ENCODE assay signal across 30 cellular contexts in genomic region chr9:12681620-12682019, GRCh38. TPM values are rescaled to one million over a fixed set of nuclear protein-coding genes. Genes with fewer than 3 reads are reported as not detected.
DNase-seq lines count a peak whose midpoint lies in the region; ATAC-seq, FAIRE-seq and TF ChIP-seq lines count a peak whose summit lies in the region.
"Had no signal": no experiment of that assay in that cellular context is flagged by ENCODE, and none has a peak within 500 bp of the region (broad histone marks: within the 10 kb centered on the region; RNA-seq: fewer than 3 reads in every experiment).

No MANE protein-coding gene starts in this region.

- H3K4me3 ChIP-seq in IMR-90 (ENCODE audit: insufficient read depth, low read depth, low read length) = no peak overlapping the region
- H3K4me3 ChIP-seq in astrocyte (ENCODE audit: insufficient read depth, low read depth, low read length) = no peak overlapping the region
- H3K4me3 ChIP-seq in dorsolateral prefrontal cortex = no peak overlapping the region
- H3K4me3 ChIP-seq: body of pancreas, colonic mucosa, heart right ventricle, left ventricle myocardium inferior, Peyer's patch, SJSA1, vagina had no signal

- no peak overlapping the region for H2BK15ac ChIP-seq in IMR-90 (ENCODE audit: low read depth, low read length)

- H4K8ac ChIP-seq in IMR-90 (ENCODE audit: low read depth in 2 of 2, low read length in 2 of 2) = no peak overlapping the region

- H3K9me1 ChIP-seq in IMR-90 (ENCODE audit: insufficient read depth, low read length) = peaks cover 2% of the 10 kb centered on the region; the same call in 1 of the 2 replicates

- no peak overlapping the region for H4K5ac ChIP-seq in IMR-90 (ENCODE audit: low read depth, low read length)

- TF ChIP-seq RAD21 in IMR-90 (IDR thresholded peaks at IDR 0.05; ENCODE audit: low read length) = no peak

- no peak overlapping the region for H4K91ac ChIP-seq in IMR-90 (ENCODE audit: insufficient read depth, low read depth, low read length)

- no peak overlapping the region for H3K56ac ChIP-seq in IMR-90 (ENCODE audit: extremely low read depth, insufficient read depth, low read length)

- dilution Hi-C loops in IMR-90 (cut with HindIII; ENCODE audit: low sequenced_read_pairs, unreplicated experiment) = no loop called here

- H2BK5ac ChIP-seq in IMR-90 (ENCODE audit: low read depth, low read length, poor library complexity, severe bottlenecking) = no peak overlapping the region

- H2BK20ac ChIP-seq in IMR-90 (ENCODE audit: low read depth, low read length) = no peak overlapping the region

- H3K4me1 ChIP-seq in IMR-90 (ENCODE audit: control insufficient read depth, insufficient read depth, low read length) (peaks cover 7% of the 10 kb centered on the region; the same call in 1 of the 2 replicates), astrocyte (ENCODE audit: insufficient read depth, low read length) (peaks cover 11% of the 10 kb centered on the region), foreskin keratinocyte (peaks cover 9% of the 10 kb centered on the region)
- H3K4me1 ChIP-seq: body of pancreas, colonic mucosa, heart right ventricle, left ventricle myocardium inferior, parathyroid adenoma, Peyer's patch, vagina had no signal

- H3K27me3 ChIP-seq in IMR-90 (ENCODE audit: control insufficient read depth, insufficient read depth, low read length) = no peaks in the 10 kb centered on the region
- H3K27me3 ChIP-seq in astrocyte (ENCODE audit: insufficient read depth, low read length) = no peaks in the 10 kb centered on the region
- no peaks in the 10 kb centered on the region for H3K27me3 ChIP-seq in foreskin keratinocyte
- H3K27me3 ChIP-seq in dorsolateral prefrontal cortex = no peaks in the 10 kb centered on the region
- H3K27me3 ChIP-seq: body of pancreas, colonic mucosa, heart right ventricle, Peyer's patch, SJSA1, vagina had no signal

- H3K9me3 ChIP-seq in IMR-90 (ENCODE audit: control insufficient read depth, insufficient read depth, low read length) = no peaks in the 10 kb centered on the region
- no peaks in the 10 kb centered on the region for H3K9me3 ChIP-seq in astrocyte (ENCODE audit: insufficient read depth, low read depth, low read length)
- H3K9me3 ChIP-seq: body of pancreas, colonic mucosa, heart right ventricle, left ventricle myocardium inferior, Peyer's patch, SJSA1, vagina had no signal

- no TSS peak for BruUV-seq in IMR-90 (replicated peaks; lab: Mats Ljungman, UMichigan)

- no peak overlapping the region for H2BK120ac ChIP-seq in IMR-90 (ENCODE audit: low read depth, low read length)

- TF ChIP-seq POLR2A in IMR-90 (IDR thresholded peaks at IDR 0.05; ENCODE audit: low read depth, low read length) = no peak

- no peak overlapping the region for H2AK9ac ChIP-seq in IMR-90 (replicated peaks; ENCODE audit: low read depth, low read length, poor library complexity)

- ATAC-seq in IMR-90 (ENCODE audit: low read depth) = peak; percentile 58; the same call in 1 of the 2 replicates
- ATAC-seq in foreskin keratinocyte = peak; percentile 83
- ATAC-seq: body of pancreas; heart right ventricle; natural killer cell treated with Interleukin-12 subunit alpha and Interleukin-12 subunit beta and Interleukin-15 and Interleukin-18, amount 100 ng/mL, for 72 hours had no signal

- H4K20me1 ChIP-seq in IMR-90 (ENCODE audit: insufficient read depth, low read length) = no peaks in the 10 kb centered on the region
- H4K20me1 ChIP-seq in astrocyte (ENCODE audit: insufficient read depth, low read length) = no peaks in the 10 kb centered on the region

- no peak overlapping the region for H3K18ac ChIP-seq in IMR-90 (ENCODE audit: low read depth, low read length)

- H3K9me3 Mint-ChIP-seq in astrocyte (ENCODE audit: unreplicated experiment) = no peaks in the 10 kb centered on the region
- no peaks in the 10 kb centered on the region for H3K9me3 Mint-ChIP-seq in type B pancreatic cell
- H3K9me3 Mint-ChIP-seq: endodermal cell had no signal

- no peak overlapping the region for H3K27ac Mint-ChIP-seq in astrocyte (ENCODE audit: unreplicated experiment)
- H3K27ac Mint-ChIP-seq in type B pancreatic cell = no peak overlapping the region
- H3K27ac Mint-ChIP-seq: activated B cell treated with CpG ODN at 0.5 μM for 24 hours; activated naive CD8-positive, alpha-beta T cell treated with anti-CD3 and anti-CD28 coated beads, Interleukin-2, amount 10 ng/mL, durations not matched to agents 7 days and 5 days; activated T-helper 2 cell treated with anti-CD3 and anti-CD28 coated beads, Interferon-gamma antibody, Interleukin-2, Interleukin-4, amounts not matched to agents 10 μg/mL and 5 μg/mL and 100 μg/mL, durations not matched to agents 14 hours and 24 hours and 36 hours; endodermal cell; natural killer cell treated with Interleukin-12 subunit alpha and Interleukin-12 subunit beta and Interleukin-15 and Interleukin-18, amount 100 ng/mL, for 72 hours had no signal

- TF ChIP-seq CTCF in IMR-90 (conservative IDR thresholded peaks at IDR 0.05; ENCODE audit: low read depth, low read length) (no peak), astrocyte (IDR thresholded peaks at IDR 0.05; ENCODE audit: insufficient read depth, low read depth, low read length) (no peak), foreskin keratinocyte (conservative IDR thresholded peaks at IDR 0.05) (no peak), dorsolateral prefrontal cortex (IDR thresholded peaks at IDR 0.05 in 54 of 56, conservative IDR thresholded peaks at IDR 0.05 in 2 of 56; ENCODE audit: low read depth in 1 of 56, partially characterized antibody in 56 of 56) (no peak), type B pancreatic cell (conservative IDR thresholded peaks at IDR 0.05) (no peak)

- intact Hi-C loops in IMR-90 (cut with micrococcal nuclease) (no loop called here), dorsolateral prefrontal cortex (cut with DNase I) (no loop called here)

- H3K27ac ChIP-seq in IMR-90 (ENCODE audit: insufficient read depth, low read length) = no peak overlapping the region
- H3K27ac ChIP-seq in astrocyte (ENCODE audit: low read depth, low read length) = no peak overlapping the region
- H3K27ac ChIP-seq in foreskin keratinocyte = no peak overlapping the region
- H3K27ac ChIP-seq in dorsolateral prefrontal cortex = no peak overlapping the region
- no peak overlapping the region for H3K27ac ChIP-seq in substantia nigra (ENCODE audit: low read depth, low read length, poor library complexity, severe bottlenecking)
- H3K27ac ChIP-seq: body of pancreas, colonic mucosa, heart right ventricle, left ventricle myocardium inferior, parathyroid adenoma, Peyer's patch, vagina had no signal

- DNase-seq in Caki2 (ENCODE audit: low read depth) (peak; percentile 11), IMR-90 (peak; percentile 67), astrocyte (ENCODE audit: low read depth) (peak; percentile 70), foreskin keratinocyte (peak; percentile 69 to 82), COLO829 (ENCODE audit: low spot score) (no peak), dorsolateral prefrontal cortex (no peak), substantia nigra (lab: John Stamatoyannopoulos, UW) (no peak), type B pancreatic cell (ENCODE audit: extremely low spot score, unreplicated experiment) (no peak)
- DNase-seq: ACHN; activated B cell treated with CpG ODN at 0.5 μM for 24 hours; activated CD4-positive, alpha-beta T cell treated with anti-CD3 and anti-CD28 coated beads, Interleukin-2, amount 50 U/mL, for 4 hours; activated CD8-positive, alpha-beta memory T cell treated with anti-CD3 and anti-CD28 coated beads, Interleukin-2, amount 50 U/mL, for 48 hours; activated naive CD8-positive, alpha-beta T cell treated with anti-CD3 and anti-CD28 coated beads, Interleukin-2, amount 10 ng/mL, durations not matched to agents 7 days and 5 days; body of pancreas; colonic mucosa; endodermal cell; heart right ventricle; left ventricle myocardium inferior; NCI-H1048; NCI-H2029; Peyer's patch had no signal

- H3K4me3 Mint-ChIP-seq in astrocyte (ENCODE audit: unreplicated experiment) (no peak overlapping the region), type B pancreatic cell (no peak overlapping the region)
- H3K4me3 Mint-ChIP-seq: activated B cell treated with CpG ODN at 0.5 μM for 24 hours; activated naive CD8-positive, alpha-beta T cell treated with anti-CD3 and anti-CD28 coated beads, Interleukin-2, amount 10 ng/mL, durations not matched to agents 7 days and 5 days; endodermal cell; natural killer cell treated with Interleukin-12 subunit alpha and Interleukin-12 subunit beta and Interleukin-15 and Interleukin-18, amount 100 ng/mL, for 72 hours had no signal

- peak; percentile 9 for FAIRE-seq in astrocyte (lab: Jason Lieb, UNC)
- FAIRE-seq: GM12892, GM19239 had no signal

- H3K79me1 ChIP-seq in IMR-90 (ENCODE audit: low read depth in 1 of 2, low read length in 2 of 2) = no peaks in the 10 kb centered on the region

- no peaks in the 10 kb centered on the region for H3K36me3 ChIP-seq in IMR-90 (ENCODE audit: control insufficient read depth, insufficient read depth, low read length)
- no peaks in the 10 kb centered on the region for H3K36me3 ChIP-seq in astrocyte (ENCODE audit: insufficient read depth, low read length)
- H3K36me3 ChIP-seq: colonic mucosa, heart right ventricle, left ventricle myocardium inferior, Peyer's patch, SJSA1, vagina had no signal

- POLR2A ChIA-PET in IMR-90 (lab: Charles Lee; ENCODE audit: unreplicated experiment) = no interaction called here

- no peak overlapping the region for H3K14ac ChIP-seq in IMR-90 (replicated peaks; ENCODE audit: low read depth, low read length)

- H3K4ac ChIP-seq in IMR-90 (ENCODE audit: low read depth, low read length) = no peak overlapping the region

- H3K27me3 Mint-ChIP-seq in astrocyte (ENCODE audit: low read depth, unreplicated experiment) = no peaks in the 10 kb centered on the region
- H3K27me3 Mint-ChIP-seq in type B pancreatic cell = no peaks in the 10 kb centered on the region
- H3K27me3 Mint-ChIP-seq: activated B cell treated with CpG ODN at 0.5 μM for 24 hours; activated naive CD8-positive, alpha-beta T cell treated with anti-CD3 and anti-CD28 coated beads, Interleukin-2, amount 10 ng/mL, durations not matched to agents 7 days and 5 days; natural killer cell treated with Interleukin-12 subunit alpha and Interleukin-12 subunit beta and Interleukin-15 and Interleukin-18, amount 100 ng/mL, for 72 hours had no signal

- no peak overlapping the region for H3K23ac ChIP-seq in IMR-90 (ENCODE audit: low read depth, low read length)

- no peak overlapping the region for H2AK5ac ChIP-seq in IMR-90 (ENCODE audit: low read depth, low read length)

- H3K4me2 ChIP-seq in IMR-90 (ENCODE audit: low read depth, low read length) = no peak overlapping the region
- no peak overlapping the region for H3K4me2 ChIP-seq in astrocyte (ENCODE audit: low read length)

- H2AFZ ChIP-seq in IMR-90 (replicated peaks; ENCODE audit: low read length, poor library complexity) (no peak overlapping the region), astrocyte (ENCODE audit: low read depth, low read length) (no peak overlapping the region)
- H2AFZ ChIP-seq: parathyroid adenoma had no signal

- CTCF ChIA-PET in IMR-90 (lab: Yijun Ruan, JAX) = no interaction called here

- in situ Hi-C loops in Caki2 (cut with HindIII; ENCODE audit: low pct_unique_long_range_greater_than_20kb, low sequenced_read_pairs) (no loop called here), IMR-90 (cut with MboI; ENCODE audit: low sequenced_read_pairs) (no loop called here)

- H3K4me1 Mint-ChIP-seq in astrocyte (ENCODE audit: low read depth, unreplicated experiment) (peaks cover 26% of the 10 kb centered on the region), type B pancreatic cell (ENCODE audit: unreplicated experiment) (peaks cover 9% of the 10 kb centered on the region)
- H3K4me1 Mint-ChIP-seq: activated B cell treated with CpG ODN at 0.5 μM for 24 hours; activated naive CD8-positive, alpha-beta T cell treated with anti-CD3 and anti-CD28 coated beads, Interleukin-2, amount 10 ng/mL, durations not matched to agents 7 days and 5 days; endodermal cell had no signal

- no peak overlapping the region for H3K9ac ChIP-seq in IMR-90 (ENCODE audit: low read depth, low read length)
- no peak overlapping the region for H3K9ac ChIP-seq in astrocyte (ENCODE audit: low read length)
- H3K9ac ChIP-seq: parathyroid adenoma had no signal

- no peaks in the 10 kb centered on the region for H3K79me2 ChIP-seq in astrocyte (ENCODE audit: insufficient read depth, low read length)
- H3K79me2 ChIP-seq: parathyroid adenoma had no signal

- H3K36me3 Mint-ChIP-seq in astrocyte (ENCODE audit: low read depth, unreplicated experiment) = no peaks in the 10 kb centered on the region
- H3K36me3 Mint-ChIP-seq in type B pancreatic cell = no peaks in the 10 kb centered on the region
- H3K36me3 Mint-ChIP-seq: activated naive CD8-positive, alpha-beta T cell treated with anti-CD3 and anti-CD28 coated beads, Interleukin-2, amount 10 ng/mL, durations not matched to agents 7 days and 5 days; natural killer cell treated with Interleukin-12 subunit alpha and Interleukin-12 subunit beta and Interleukin-15 and Interleukin-18, amount 100 ng/mL, for 72 hours had no signal

RNA-seq across cellular contexts. Expression of gene TYRP1, which starts 11.6 kb away (rescaled TPM):
- total RNA-seq in Caki2 (2014; rRNA removed; shearing (Covaris generic); ENCODE audit: low replicate concordance) = not detected in 2 replicates
- total RNA-seq in IMR-90 (2012; rRNA removed) = 0.83 and 0.90 TPM in 2 replicates
- polyA plus RNA-seq in IMR-90 (2012; rRNA removed) = 0.60 and 0.86 TPM in 2 replicates
- 0.20 and 0.32 TPM in 2 replicates for polyA plus RNA-seq in IMR-90 (2012; cell fraction: cytosol; rRNA removed)
- polyA plus RNA-seq in IMR-90 (2012; cell fraction: nucleus; rRNA removed; ENCODE audit: low replicate concordance) = 0.13 and 0.20 TPM in 2 replicates
- total RNA-seq in astrocyte = 0.26 and 0.73 TPM in 2 replicates
- 0.18 and 0.61 TPM in 2 replicates for total RNA-seq in foreskin keratinocyte
- 0.10 and 0.22 TPM in 2 replicates for polyA plus RNA-seq in foreskin keratinocyte
- 1 to 10 TPM in 105 of 120 experiments, under 1 TPM in 14, not detected in 1; 0.26 to 8.9 (median 2.7) TPM for total RNA-seq in dorsolateral prefrontal cortex
- 86.2 TPM in 1 of 2 replicates, not detected in the other for total RNA-seq in type B pancreatic cell (ENCODE audit: low replicate concordance)
- total RNA-seq: activated B cell treated with CpG ODN at 0.5 μM for 24 hours; activated naive CD8-positive, alpha-beta T cell treated with anti-CD3 and anti-CD28 coated beads, Interleukin-2, amount 10 ng/mL, durations not matched to agents 7 days and 5 days; activated T-helper 2 cell treated with anti-CD3 and anti-CD28 coated beads, Interferon-gamma antibody, Interleukin-2, Interleukin-4, amounts not matched to agents 10 μg/mL and 5 μg/mL and 100 μg/mL, durations not matched to agents 14 hours and 24 hours and 36 hours; body of pancreas; LHCN-M2; natural killer cell treated with Interleukin-12 subunit alpha and Interleukin-12 subunit beta and Interleukin-15 and Interleukin-18, amount 100 ng/mL, for 72 hours; NCI-H460; vagina had no signal

Comparison
In these comparisons a context has a peak if more than half of its experiments do, and no peak if none do; other contexts are left out.
1. DNase-seq: peak in Caki2 (single experiment), IMR-90 (single experiment), astrocyte (single experiment) and foreskin keratinocyte (2 of 2); none in COLO829 (single experiment), dorsolateral prefrontal cortex (0 of 10), substantia nigra (0 of 49) and type B pancreatic cell (single experiment).